8 cellular contexts compared by ENCODE assay signal in the genomic region with DNA sequence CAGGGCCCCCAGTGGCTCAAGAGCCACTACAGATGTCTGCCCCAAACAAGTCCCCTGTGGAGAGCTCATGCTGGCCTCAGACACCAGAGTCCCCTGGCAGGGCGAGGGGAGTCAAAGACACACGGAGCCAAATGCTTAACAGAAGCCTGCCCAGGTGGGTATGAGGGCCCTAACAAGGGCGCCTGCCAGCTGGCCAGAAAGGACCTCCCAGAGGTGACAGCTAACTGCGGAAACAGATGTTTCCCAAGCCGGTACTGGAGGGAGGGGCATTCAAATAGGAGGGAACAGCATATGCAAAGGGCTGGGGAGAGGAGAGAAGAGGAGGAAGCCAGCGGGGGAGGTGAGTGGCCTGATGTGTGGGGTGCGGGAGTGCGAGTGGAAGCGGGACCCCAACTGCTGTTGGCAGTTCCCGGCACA. TPM values are rescaled to one million over a fixed set of nuclear protein-coding genes. Genes with fewer than 3 reads are reported as not detected.
DNase-seq lines count a peak whose midpoint lies in the region; ATAC-seq and TF ChIP-seq lines count a peak whose summit lies in the region.

No MANE protein-coding gene starts in this region.

- intact Hi-C loops in PC-3 (cut with micrococcal nuclease) (no loop called here), sciatic nerve (cut with DNase I) (no loop called here)

- DNase-seq in EH (ENCODE audit: low read depth) (peak; percentile 50), HFF-Myc (ENCODE audit: extremely low read depth, low read depth) (no peak), PC-3 (peak; percentile 37), dermis microvascular lymphatic vessel endothelial cell (ENCODE audit: low read depth in 2 of 2) (peak; percentile 87 to 92), sciatic nerve (ENCODE audit: low spot score) (peak; percentile 48), occipital lobe (lab: John Stamatoyannopoulos, UW) (no peak), NCI-H187 (lab: John Stamatoyannopoulos, UW) (no peak)

- H2AFZ ChIP-seq in PC-3 (ENCODE audit: low read length): no peak overlapping the region

- POLR2A ChIA-PET in PC-3 (lab: Charles Lee; ENCODE audit: unreplicated experiment): no interaction called here

- no peaks in the 10 kb centered on the region for H3K9me3 ChIP-seq in PC-3 (ENCODE audit: low read length)

- H3K4me3 ChIP-seq in HFF-Myc (replicated peaks; ENCODE audit: low read depth, low read length) (peak overlapping the region; percentile 65), PC-3 (ENCODE audit: low read length) (peak overlapping the region; percentile 76)

- H3K27me3 ChIP-seq in PC-3 (ENCODE audit: low read length): no peaks in the 10 kb centered on the region

- H3K4me2 ChIP-seq in PC-3 (ENCODE audit: low read length): peak overlapping the region; percentile 78

- peak overlapping the region; percentile 97 for H3K9ac ChIP-seq in PC-3 (ENCODE audit: low read length)

- no TSS peak for BruUV-seq in PC-3 (replicated peaks; lab: Mats Ljungman, UMichigan)

- H3K79me2 ChIP-seq in PC-3 (ENCODE audit: low read length): peaks cover 40% of the 10 kb centered on the region

- ATAC-seq in PC-3 (no peak), sciatic nerve (no peak), HG03565 (IDR thresholded peaks at IDR 0.05; ENCODE audit: unreplicated experiment) (no peak)

- TF ChIP-seq CTCF in HFF-Myc (IDR thresholded peaks at IDR 0.05; ENCODE audit: low read depth, low read length, missing control alignments) (no peak), PC-3 (conservative IDR thresholded peaks at IDR 0.05; ENCODE audit: low read depth, low read length) (no peak)

- H3F3A ChIP-seq in PC-3 (ENCODE audit: low read length, unreplicated experiment): no peaks in the 10 kb centered on the region

- CTCF ChIA-PET in PC-3 (lab: Charles Lee): interaction anchor here (1.2 to 1.9 kb wide), 2 partner anchors 9 to 38 kb away, joined by 4 to 8 read pairs; no protein-coding TSS in a partner anchor

- no peaks in the 10 kb centered on the region for H3K9me2 ChIP-seq in PC-3 (replicated peaks; ENCODE audit: low read length)

- peaks cover 14% of the 10 kb centered on the region; the same call in 1 of the 2 replicates for H3K36me3 ChIP-seq in PC-3 (ENCODE audit: low read depth, low read length)

- peaks cover 27% of the 10 kb centered on the region for H3K4me1 ChIP-seq in PC-3 (ENCODE audit: insufficient read depth, low read length)

- H3K27ac ChIP-seq in PC-3 (ENCODE audit: low read length): no peak overlapping the region

- peaks cover 4% of the 10 kb centered on the region for H4K20me1 ChIP-seq in PC-3 (ENCODE audit: low read length)

RNA-seq across cellular contexts. Expression of a gene that starts 0.9 kb away (rescaled TPM):
- total RNA-seq in PC-3 (2014; rRNA removed) (45.7 and 55.1 TPM in 2 replicates), dermis microvascular lymphatic vessel endothelial cell (11.8 and 23.6 TPM in 2 replicates), sciatic nerve (9.9 TPM), occipital lobe (4.4 TPM)

RNA-seq across cellular contexts. Expression of a gene that starts 7.2 kb away (rescaled TPM):
- total RNA-seq in PC-3 (2014; rRNA removed) (496 and 505 TPM in 2 replicates), dermis microvascular lymphatic vessel endothelial cell (115 and 117 TPM in 2 replicates), sciatic nerve (50.1 TPM), occipital lobe (34.6 TPM)

RNA-seq across cellular contexts. Expression of a gene that starts 7.2 kb away (rescaled TPM):
- 40.3 and 41.1 TPM in 2 replicates for total RNA-seq in PC-3 (2014; rRNA removed)
- total RNA-seq in dermis microvascular lymphatic vessel endothelial cell: 8.1 and 15.3 TPM in 2 replicates
- 24.4 TPM for total RNA-seq in sciatic nerve
- total RNA-seq in occipital lobe: 16.1 TPM

RNA-seq across cellular contexts. Expression of a gene that starts 40.7 kb away (rescaled TPM):
- total RNA-seq in PC-3 (2014; rRNA removed) (310 and 369 TPM in 2 replicates), dermis microvascular lymphatic vessel endothelial cell (311 and 354 TPM in 2 replicates), sciatic nerve (70.0 TPM), occipital lobe (73.5 TPM)

RNA-seq across cellular contexts. Expression of a gene that starts 47.0 kb away (rescaled TPM):
- total RNA-seq in PC-3 (2014; rRNA removed) (32.3 TPM in 2 replicates), dermis microvascular lymphatic vessel endothelial cell (3.7 and 4.7 TPM in 2 replicates), sciatic nerve (9.3 TPM), occipital lobe (4.4 TPM)

Comparison
In these comparisons a context has a peak if more than half of its experiments do, and no peak if none do; other contexts are left out.
1. DNase-seq: peak in EH (single experiment), PC-3 (single experiment), dermis microvascular lymphatic vessel endothelial cell (2 of 2) and sciatic nerve (single experiment); none in HFF-Myc (single experiment), occipital lobe (single experiment) and NCI-H187 (0 of 2).